In the genomic region with DNA sequence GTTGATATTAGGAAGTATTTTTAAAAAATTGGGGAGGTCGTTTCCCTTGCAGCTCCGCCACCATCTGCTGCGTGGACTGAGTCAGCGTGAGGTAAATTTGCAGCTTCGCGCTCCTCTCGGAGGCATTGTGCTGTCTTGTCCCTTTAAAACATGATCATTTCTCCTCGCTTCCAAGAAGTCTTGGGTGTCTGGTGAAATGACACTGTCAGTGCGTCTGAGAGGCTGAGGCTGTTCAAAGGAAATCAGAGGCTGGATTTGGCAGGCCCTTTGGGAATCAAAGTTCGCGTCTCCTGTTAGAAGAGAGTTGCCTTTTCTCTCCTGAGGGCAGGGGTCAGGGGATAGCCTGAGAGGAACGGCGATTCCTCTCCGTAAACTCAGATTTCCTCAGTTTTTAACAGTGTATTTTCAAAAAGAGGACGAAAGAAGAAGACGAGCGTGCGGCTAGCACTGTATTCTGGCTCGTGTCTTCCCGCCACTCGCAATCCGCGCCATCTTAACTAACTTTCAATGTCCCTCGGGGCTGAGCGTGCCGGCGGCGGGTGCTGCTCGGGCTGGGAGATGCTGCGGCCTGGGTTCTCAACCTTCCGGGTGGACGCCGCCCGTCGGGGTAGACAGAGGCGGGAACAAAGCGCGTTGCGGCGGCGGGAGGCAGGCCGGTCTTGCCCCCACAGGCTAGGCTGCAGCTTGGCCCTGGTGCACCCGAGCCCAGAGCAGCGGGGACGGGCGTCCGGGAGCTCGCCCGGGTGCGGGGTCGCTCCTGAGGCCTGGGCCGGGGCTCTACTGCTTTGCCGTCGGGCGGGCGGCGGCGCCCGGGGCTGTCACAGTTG, we compare ENCODE assay signal across 9 cellular contexts. TPM values are rescaled to one million over a fixed set of nuclear protein-coding genes. Genes with fewer than 3 reads are reported as not detected.
DNase-seq lines count a peak whose midpoint lies in the region; ATAC-seq lines count a peak whose summit lies in the region.
"Had no signal": no experiment of that assay in that cellular context is flagged by ENCODE, and none has a peak within 500 bp of the region (broad histone marks: within the 10 kb centered on the region; RNA-seq: fewer than 3 reads in every experiment).

No MANE protein-coding gene starts in this region.

- H3K27me3 Mint-ChIP-seq in activated CD4-positive, alpha-beta T cell treated with anti-CD3 and anti-CD28 coated beads, Interleukin-2, amount 10 ng/mL, durations not matched to agents 24 days and 14 days, result peaks cover 82% of the 10 kb centered on the region
- H3K27me3 Mint-ChIP-seq in stimulated activated memory B cell treated with anti-CD40 and anti-IgM and Interleukin-4, amounts not matched to agents 10 μg/mL and 1 μg/mL and 100 μg/mL, for 72 hours, result peaks cover 70% of the 10 kb centered on the region

- ATAC-seq in stimulated activated memory B cell treated with anti-CD40 and anti-IgM and Interleukin-4, amounts not matched to agents 10 μg/mL and 1 μg/mL and 100 μg/mL, for 72 hours, result no peak
- ATAC-seq in GM19463 (IDR thresholded peaks at IDR 0.05; ENCODE audit: unreplicated experiment) (no peak), GM21737 (IDR thresholded peaks at IDR 0.05; ENCODE audit: unreplicated experiment) (no peak)

- H3K36me3 Mint-ChIP-seq in activated CD4-positive, alpha-beta T cell treated with anti-CD3 and anti-CD28 coated beads, Interleukin-2, amount 10 ng/mL, durations not matched to agents 24 days and 14 days (ENCODE audit: low read depth), result peaks cover 7% of the 10 kb centered on the region
- peaks cover 6% of the 10 kb centered on the region for H3K36me3 Mint-ChIP-seq in stimulated activated memory B cell treated with anti-CD40 and anti-IgM and Interleukin-4, amounts not matched to agents 10 μg/mL and 1 μg/mL and 100 μg/mL, for 72 hours

- intact Hi-C loops in activated CD4-positive, alpha-beta T cell treated with anti-CD3 and anti-CD28 coated beads, Interleukin-2, amount 10 ng/mL, durations not matched to agents 24 days and 14 days (cut with micrococcal nuclease), result loop anchor here (1.0 to 10.0 kb wide), 4 partner anchors 12 to 697 kb away; partner anchors contain the start of gene SLC4A10

- peaks cover 15% of the 10 kb centered on the region for H3K9me3 Mint-ChIP-seq in activated CD4-positive, alpha-beta T cell treated with anti-CD3 and anti-CD28 coated beads, Interleukin-2, amount 10 ng/mL, durations not matched to agents 24 days and 14 days
- peaks cover 4% of the 10 kb centered on the region for H3K9me3 Mint-ChIP-seq in stimulated activated memory B cell treated with anti-CD40 and anti-IgM and Interleukin-4, amounts not matched to agents 10 μg/mL and 1 μg/mL and 100 μg/mL, for 72 hours

- peak; percentile 63 for DNase-seq in activated CD4-positive, alpha-beta T cell treated with anti-CD3 and anti-CD28 coated beads, Interleukin-2, amount 10 ng/mL, durations not matched to agents 24 days and 14 days
- DNase-seq in activated CD4-positive, alpha-beta T cell treated with anti-CD3 and anti-CD28 coated beads for 1 hour, result no peak
- DNase-seq in left kidney (ENCODE audit: low read depth, low spot score) (peak; percentile 47), SKM-1 (lab: John Stamatoyannopoulos, UW; ENCODE audit: unreplicated experiment) (no peak)

- peak overlapping the region; percentile 72 for H3K4me3 Mint-ChIP-seq in activated CD4-positive, alpha-beta T cell treated with anti-CD3 and anti-CD28 coated beads, Interleukin-2, amount 10 ng/mL, durations not matched to agents 24 days and 14 days
- peak overlapping the region; percentile 58 for H3K4me3 Mint-ChIP-seq in stimulated activated memory B cell treated with anti-CD40 and anti-IgM and Interleukin-4, amounts not matched to agents 10 μg/mL and 1 μg/mL and 100 μg/mL, for 72 hours

- peaks cover 20% of the 10 kb centered on the region for H3K4me1 Mint-ChIP-seq in activated CD4-positive, alpha-beta T cell treated with anti-CD3 and anti-CD28 coated beads, Interleukin-2, amount 10 ng/mL, durations not matched to agents 24 days and 14 days
- H3K4me1 Mint-ChIP-seq in stimulated activated memory B cell treated with anti-CD40 and anti-IgM and Interleukin-4, amounts not matched to agents 10 μg/mL and 1 μg/mL and 100 μg/mL, for 72 hours, result peaks cover 21% of the 10 kb centered on the region

- peak overlapping the region; percentile 35 for H3K27ac ChIP-seq in angular gyrus (ENCODE audit: low read depth, low read length)

- H3K27ac Mint-ChIP-seq in activated CD4-positive, alpha-beta T cell treated with anti-CD3 and anti-CD28 coated beads, Interleukin-2, amount 10 ng/mL, durations not matched to agents 24 days and 14 days, result peak overlapping the region; percentile 60
- H3K27ac Mint-ChIP-seq in stimulated activated memory B cell treated with anti-CD40 and anti-IgM and Interleukin-4, amounts not matched to agents 10 μg/mL and 1 μg/mL and 100 μg/mL, for 72 hours, result no peak overlapping the region

RNA-seq across cellular contexts. Expression of gene TBR1, which starts 11.5 kb away (rescaled TPM):
- 0.16 TPM in 1 of 2 replicates, not detected in the other for total RNA-seq in activated CD4-positive, alpha-beta T cell treated with anti-CD3 and anti-CD28 coated beads, Interleukin-2, amount 10 ng/mL, durations not matched to agents 24 days and 14 days
- total RNA-seq: SK-MEL-5 had no signal

Comparison
In these comparisons a context has a peak if more than half of its experiments do, and no peak if none do; other contexts are left out.
1. DNase-seq: peak in activated CD4-positive, alpha-beta T cell treated with anti-CD3 and anti-CD28 coated beads, Interleukin-2, amount 10 ng/mL, durations not matched to agents 24 days and 14 days (single experiment) and left kidney (single experiment); none in activated CD4-positive, alpha-beta T cell treated with anti-CD3 and anti-CD28 coated beads for 1 hour (single experiment) and SKM-1 (single experiment).